12 cellular contexts compared by ENCODE assay signal in genomic region chr6:2630891-2631458, GRCh38.
DNase-seq lines count a peak whose midpoint lies in the region; ATAC-seq and TF ChIP-seq lines count a peak whose summit lies in the region.
"Had no signal": no experiment of that assay in that cellular context is flagged by ENCODE, and none has a peak within 500 bp of the region (broad histone marks: within the 10 kb centered on the region; RNA-seq: fewer than 3 reads in every experiment).

No MANE protein-coding gene starts in this region.

- H3K27ac ChIP-seq in right atrium auricular region (peak overlapping the region; percentile 31 to 42), A673 (ENCODE audit: low read depth, low read length, poor library complexity, severe bottlenecking) (no peak overlapping the region)
- H3K27ac ChIP-seq: cardiac muscle cell had no signal

- POLR2A ChIA-PET in A673 (lab: Charles Lee; ENCODE audit: low non-redundant PET) = interaction anchor here (0.6 kb wide), 1 partner anchor 75 kb away, joined by 3 read pairs; no protein-coding TSS in a partner anchor

- H3K27me3 ChIP-seq in right atrium auricular region (no peaks in the 10 kb centered on the region), A673 (replicated peaks; ENCODE audit: insufficient read depth, low read depth, low read length, poor library complexity) (no peaks in the 10 kb centered on the region)
- H3K27me3 ChIP-seq: cardiac muscle cell had no signal

- BruUV-seq in A673 (replicated peaks; lab: Mats Ljungman, UMichigan) = no TSS peak

- H3K4me3 ChIP-seq in right atrium auricular region (no peak overlapping the region), A673 (ENCODE audit: low read depth, low read length, poor library complexity, severe bottlenecking) (no peak overlapping the region)
- H3K4me3 ChIP-seq: cardiac muscle cell had no signal

- CTCF ChIA-PET in A673 (lab: Charles Lee) = no interaction called here

- DNase-seq in right atrium auricular region (ENCODE audit: low spot score) (no peak), Right ventricle myocardium superior (no peak), brain pericyte (ENCODE audit: low read depth, low spot score) (peak; percentile 93), iris pigment epithelial cell (ENCODE audit: low read depth) (peak; percentile 87), A673 (ENCODE audit: low spot score) (no peak), T-helper 1 cell (no peak)
- DNase-seq in activated effector memory CD4-positive, alpha-beta T cell treated with Interleukin-2 at 50 U/mL for 16 hours = no peak
- DNase-seq: DMS153, left colon, NCI-H2227 treated with DMSO at 0.1 percent for 48 hours had no signal

- intact Hi-C loops in Right ventricle myocardium superior (cut with DNase I) (loop anchor here (5.0 to 10.0 kb wide), 3 partner anchors 146 to 1024 kb away; partner anchors contain the start of gene FOXC1), A673 (cut with micrococcal nuclease; ENCODE audit: unreplicated experiment) (no loop called here)

- TF ChIP-seq CTCF in right atrium auricular region (IDR thresholded peaks at IDR 0.05) = no peak
- no peak for TF ChIP-seq CTCF in A673 (conservative IDR thresholded peaks at IDR 0.05; ENCODE audit: low read depth, low read length)

- no peaks in the 10 kb centered on the region for H3K36me3 ChIP-seq in right atrium auricular region
- H3K36me3 ChIP-seq in A673 (ENCODE audit: insufficient read depth, low read length, poor library complexity, severe bottlenecking) = no peaks in the 10 kb centered on the region
- H3K36me3 ChIP-seq: cardiac muscle cell had no signal

- ATAC-seq in Right ventricle myocardium superior (ENCODE audit: poor library complexity) = no peak
- no peak for ATAC-seq in HG03025 (IDR thresholded peaks at IDR 0.05; ENCODE audit: low FRiP score, unreplicated experiment)
- ATAC-seq: left colon had no signal

- no peaks in the 10 kb centered on the region for H3K9me3 ChIP-seq in right atrium auricular region
- no peaks in the 10 kb centered on the region for H3K9me3 ChIP-seq in A673 (ENCODE audit: low read depth, low read length, poor library complexity, severe bottlenecking)

- peaks cover 0 to 29% of the 10 kb centered on the region in 2 donors for H3K4me1 ChIP-seq in right atrium auricular region
- H3K4me1 ChIP-seq in A673 (ENCODE audit: insufficient read depth, low read length, poor library complexity, severe bottlenecking) = peaks cover 6% of the 10 kb centered on the region

Comparison
In these comparisons a context has a peak if more than half of its experiments do, and no peak if none do; other contexts are left out.
1. DNase-seq: peak in brain pericyte (single experiment) and iris pigment epithelial cell (single experiment); none in right atrium auricular region (single experiment), Right ventricle myocardium superior (single experiment), A673 (single experiment), activated effector memory CD4-positive, alpha-beta T cell treated with Interleukin-2 at 50 U/mL for 16 hours (single experiment) and T-helper 1 cell (0 of 5).